Comparison of ENCODE assay signal across 14 cellular contexts in genomic region chr7:99422091-99422624, GRCh38. TPM values are rescaled to one million over a fixed set of nuclear protein-coding genes. Genes with fewer than 3 reads are reported as not detected.
DNase-seq lines count a peak whose midpoint lies in the region; ATAC-seq and TF ChIP-seq lines count a peak whose summit lies in the region.
"Had no signal": no experiment of that assay in that cellular context is flagged by ENCODE, and none has a peak within 500 bp of the region (broad histone marks: within the 10 kb centered on the region; RNA-seq: fewer than 3 reads in every experiment).

No MANE protein-coding gene starts in this region.

- no peak overlapping the region for H3K4me3 ChIP-seq in left lung
- H3K4me3 ChIP-seq: dorsolateral prefrontal cortex, esophagus squamous epithelium had no signal

- DNase-seq in DMS153 treated with DMSO at 0.1 percent for 48 hours (lab: John Stamatoyannopoulos, UW; ENCODE audit: unreplicated experiment) (peak; percentile 34), NCI-H1105 treated with DMSO at 0.1 percent for 48 hours (lab: John Stamatoyannopoulos, UW) (peak; percentile 76), NCI-H774 (lab: John Stamatoyannopoulos, UW) (peak; percentile 37), islet precursor cell (peak; percentile 46), HEK293T (ENCODE audit: extremely low spot score) (no peak), left lung (no peak)
- DNase-seq: activated naive CD8-positive, alpha-beta T cell treated with anti-CD3 and anti-CD28 coated beads, Interleukin-2, amount 10 ng/mL, durations not matched to agents 7 days and 5 days; dorsolateral prefrontal cortex; esophagus squamous epithelium; left ventricle myocardium superior; NCI-H82 had no signal

- CTCF ChIA-PET in HEK293T (lab: Yijun Ruan, JAX): no interaction called here

- H3K4me1 ChIP-seq in left lung: no peaks in the 10 kb centered on the region
- H3K4me1 ChIP-seq: esophagus squamous epithelium, parathyroid adenoma had no signal

- no peaks in the 10 kb centered on the region for H3K9me3 ChIP-seq in left lung
- H3K9me3 ChIP-seq: esophagus squamous epithelium had no signal

- no peak for TF ChIP-seq CTCF in left lung (IDR thresholded peaks at IDR 0.05)

- H3K27ac ChIP-seq in left lung: no peak overlapping the region
- H3K27ac ChIP-seq: esophagus squamous epithelium, HL-60, parathyroid adenoma had no signal

- POLR2A ChIA-PET in HEK293T (lab: Yijun Ruan, JAX): interaction anchor here (1.0 to 3.7 kb wide), 2 partner anchors 13 to 17 kb away, joined by 3 to 16 read pairs; partner anchors contain the start of genes BUD31, CPSF4, PDAP1 and PTCD1

- H3K36me3 ChIP-seq in left lung: peaks cover 0 to 87% of the 10 kb centered on the region in 2 donors

- no peaks in the 10 kb centered on the region for H3K27me3 ChIP-seq in left lung
- H3K27me3 ChIP-seq: dorsolateral prefrontal cortex, esophagus squamous epithelium had no signal

- ATAC-seq in left lung: no peak
- ATAC-seq in GM19452 (IDR thresholded peaks at IDR 0.05; ENCODE audit: unreplicated experiment): no peak
- ATAC-seq: left ventricle myocardium superior had no signal

- intact Hi-C loops in left lung (cut with DNase I): no loop called here

TF ChIP-seq in HEK293T, 16 proteins besides CTCF, POLR2A, EP300 and RAD21:
- TF ChIP-seq BHLHE40 (IDR thresholded peaks at IDR 0.05; ENCODE audit: borderline replicate concordance): no peak
- TF ChIP-seq ZNF384 (IDR thresholded peaks at IDR 0.05): no peak
- no peak for TF ChIP-seq SUZ12 (IDR thresholded peaks at IDR 0.05)
- no peak for TF ChIP-seq SP1 (IDR thresholded peaks at IDR 0.05)
- no peak for TF ChIP-seq FOXK2 (IDR thresholded peaks at IDR 0.05)
- no peak for TF ChIP-seq TARDBP (IDR thresholded peaks at IDR 0.05)
- TF ChIP-seq NFRKB (IDR thresholded peaks at IDR 0.05): no peak

RNA-seq across cellular contexts. Expression of gene BUD31, which starts 13.4 kb away (rescaled TPM):
- 10 to 100 TPM; 79.0 to 82.0 TPM for total RNA-seq in left lung

RNA-seq across cellular contexts. Expression of gene PDAP1, which starts 13.8 kb away (rescaled TPM):
- total RNA-seq in left lung: 10 to 100 TPM; 68.5 to 87.8 TPM

RNA-seq across cellular contexts. Expression of gene PTCD1, which starts 16.4 kb away (rescaled TPM):
- total RNA-seq in left lung: 1 to 10 TPM; 3.5 to 4.5 TPM

RNA-seq across cellular contexts. Expression of gene CPSF4, which starts 16.6 kb away (rescaled TPM):
- total RNA-seq in left lung: 10 to 100 TPM; 25.9 to 34.2 TPM

RNA-seq across cellular contexts. Expression of gene ATP5MF, which starts 43.8 kb away (rescaled TPM):
- 100 to 1,000 TPM; 250 to 265 TPM for total RNA-seq in left lung

Comparison
In these comparisons a context has a peak if more than half of its experiments do, and no peak if none do; other contexts are left out.
1. DNase-seq: peak in DMS153 treated with DMSO at 0.1 percent for 48 hours (single experiment), NCI-H1105 treated with DMSO at 0.1 percent for 48 hours (single experiment), NCI-H774 (single experiment) and islet precursor cell (single experiment); none in HEK293T (single experiment) and left lung (0 of 2).